1 cellular context compared by ENCODE assay signal in the genomic region with DNA sequence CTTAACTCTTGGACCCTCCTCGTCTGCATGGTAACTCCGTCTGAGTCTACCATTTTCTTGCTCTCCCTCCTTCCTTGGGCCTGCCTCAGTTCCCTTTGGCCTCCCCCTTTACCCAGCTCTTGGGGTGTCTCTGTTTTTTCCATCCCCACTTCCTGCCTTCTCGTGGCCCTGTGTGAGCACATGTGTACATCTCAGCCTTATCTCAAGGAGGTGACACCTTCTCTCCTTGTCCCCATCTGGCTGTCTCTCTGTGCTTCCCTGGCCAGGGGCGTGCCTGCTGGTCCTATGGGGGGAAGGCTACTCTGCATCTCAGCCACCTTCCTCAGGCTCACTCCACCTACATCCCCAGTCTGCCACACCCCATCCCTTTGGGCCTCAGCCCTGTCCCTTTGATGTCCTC.
TF ChIP-seq lines count a peak whose summit lies in the region.

No MANE protein-coding gene starts in this region.

TF ChIP-seq in HepG2, 621 proteins besides CTCF, POLR2A, EP300 and RAD21 (continued from another document):
- TF ChIP-seq, protein P1, sequence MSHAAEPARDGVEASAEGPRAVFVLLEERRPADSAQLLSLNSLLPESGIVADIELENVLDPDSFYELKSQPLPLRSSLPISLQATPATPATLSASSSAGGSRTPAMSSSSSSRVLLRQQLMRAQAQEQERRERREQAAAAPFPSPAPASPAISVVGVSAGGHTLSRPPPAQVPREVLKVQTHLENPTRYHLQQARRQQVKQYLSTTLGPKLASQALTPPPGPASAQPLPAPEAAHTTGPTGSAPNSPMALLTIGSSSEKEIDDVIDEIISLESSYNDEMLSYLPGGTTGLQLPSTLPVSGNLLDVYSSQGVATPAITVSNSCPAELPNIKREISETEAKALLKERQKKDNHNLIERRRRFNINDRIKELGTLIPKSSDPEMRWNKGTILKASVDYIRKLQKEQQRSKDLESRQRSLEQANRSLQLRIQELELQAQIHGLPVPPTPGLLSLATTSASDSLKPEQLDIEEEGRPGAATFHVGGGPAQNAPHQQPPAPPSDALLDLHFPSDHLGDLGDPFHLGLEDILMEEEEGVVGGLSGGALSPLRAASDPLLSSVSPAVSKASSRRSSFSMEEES (CRISPR knock-in tag; IDR thresholded peaks at IDR 0.05) = no peak
- no peak for TF ChIP-seq ZNF354B (CRISPR knock-in tag; IDR thresholded peaks at IDR 0.05)
- TF ChIP-seq RARA (CRISPR knock-in tag; IDR thresholded peaks at IDR 0.05) = no peak
- TF ChIP-seq POLR2AphosphoS5 (IDR thresholded peaks at IDR 0.05; ENCODE audit: low read depth, low read length) = no peak
- no peak for TF ChIP-seq ZNF615 (CRISPR knock-in tag; IDR thresholded peaks at IDR 0.05; ENCODE audit: borderline replicate concordance)
- no peak for TF ChIP-seq ZBTB21 (CRISPR knock-in tag; IDR thresholded peaks at IDR 0.05)
- no peak for TF ChIP-seq SP1 (IDR thresholded peaks at IDR 0.05)
- no peak for TF ChIP-seq SP1 (CRISPR knock-in tag; IDR thresholded peaks at IDR 0.05)
- TF ChIP-seq KDM5A (IDR thresholded peaks at IDR 0.05; ENCODE audit: borderline replicate concordance, low read length) = no peak
- TF ChIP-seq NAIF1 (CRISPR knock-in tag; IDR thresholded peaks at IDR 0.05; ENCODE audit: borderline replicate concordance) = no peak
- TF ChIP-seq HMGA1 (CRISPR knock-in tag; conservative IDR thresholded peaks at IDR 0.05) = no peak
- TF ChIP-seq ERF (CRISPR knock-in tag; IDR thresholded peaks at IDR 0.05) = no peak
- TF ChIP-seq HIVEP1 (CRISPR knock-in tag; IDR thresholded peaks at IDR 0.05) = no peak
- TF ChIP-seq PPARG (CRISPR knock-in tag; conservative IDR thresholded peaks at IDR 0.05) = no peak
- no peak for TF ChIP-seq MATR3 (CRISPR knock-in tag; IDR thresholded peaks at IDR 0.05)
- TF ChIP-seq, protein P2, sequence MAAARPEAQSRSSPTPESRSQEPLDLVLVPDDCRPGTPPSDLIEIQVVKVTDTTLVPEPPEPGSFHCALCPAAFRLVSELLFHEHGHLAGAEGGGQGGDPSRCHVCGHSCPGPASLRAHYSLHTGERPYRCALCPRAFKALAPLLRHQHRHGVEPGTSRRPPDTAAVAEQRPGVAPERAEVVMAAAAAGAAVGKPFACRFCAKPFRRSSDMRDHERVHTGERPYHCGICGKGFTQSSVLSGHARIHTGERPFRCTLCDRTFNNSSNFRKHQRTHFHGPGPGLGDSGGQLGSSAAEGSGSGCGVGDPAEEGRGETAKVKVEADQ (CRISPR knock-in tag; IDR thresholded peaks at IDR 0.05; ENCODE audit: borderline replicate concordance) = no peak
- no peak for TF ChIP-seq LCORL (IDR thresholded peaks at IDR 0.05)
- 0 out of 2 replicates have a peak, but pooled peaks have one; percentile 22 for TF ChIP-seq LCORL (CRISPR knock-in tag; IDR thresholded peaks at IDR 0.05)
- TF ChIP-seq TP53 (CRISPR knock-in tag; conservative IDR thresholded peaks at IDR 0.05) = no peak
- TF ChIP-seq MYC (CRISPR knock-in tag; IDR thresholded peaks at IDR 0.05; ENCODE audit: borderline replicate concordance) = no peak
- TF ChIP-seq, protein P3, sequence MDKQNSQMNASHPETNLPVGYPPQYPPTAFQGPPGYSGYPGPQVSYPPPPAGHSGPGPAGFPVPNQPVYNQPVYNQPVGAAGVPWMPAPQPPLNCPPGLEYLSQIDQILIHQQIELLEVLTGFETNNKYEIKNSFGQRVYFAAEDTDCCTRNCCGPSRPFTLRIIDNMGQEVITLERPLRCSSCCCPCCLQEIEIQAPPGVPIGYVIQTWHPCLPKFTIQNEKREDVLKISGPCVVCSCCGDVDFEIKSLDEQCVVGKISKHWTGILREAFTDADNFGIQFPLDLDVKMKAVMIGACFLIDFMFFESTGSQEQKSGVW (CRISPR knock-in tag; IDR thresholded peaks at IDR 0.05; ENCODE audit: borderline replicate concordance) = no peak
- 0 out of 2 replicates have a peak, but pooled peaks have one; percentile 24 for TF ChIP-seq MTF2 (CRISPR knock-in tag; IDR thresholded peaks at IDR 0.05; ENCODE audit: borderline replicate concordance)
- TF ChIP-seq KLF11 (CRISPR knock-in tag; IDR thresholded peaks at IDR 0.05) = no peak; the same call in 1 of the 2 replicates
- no peak for TF ChIP-seq BRD4 (CRISPR knock-in tag; IDR thresholded peaks at IDR 0.05)
- TF ChIP-seq, protein P4, sequence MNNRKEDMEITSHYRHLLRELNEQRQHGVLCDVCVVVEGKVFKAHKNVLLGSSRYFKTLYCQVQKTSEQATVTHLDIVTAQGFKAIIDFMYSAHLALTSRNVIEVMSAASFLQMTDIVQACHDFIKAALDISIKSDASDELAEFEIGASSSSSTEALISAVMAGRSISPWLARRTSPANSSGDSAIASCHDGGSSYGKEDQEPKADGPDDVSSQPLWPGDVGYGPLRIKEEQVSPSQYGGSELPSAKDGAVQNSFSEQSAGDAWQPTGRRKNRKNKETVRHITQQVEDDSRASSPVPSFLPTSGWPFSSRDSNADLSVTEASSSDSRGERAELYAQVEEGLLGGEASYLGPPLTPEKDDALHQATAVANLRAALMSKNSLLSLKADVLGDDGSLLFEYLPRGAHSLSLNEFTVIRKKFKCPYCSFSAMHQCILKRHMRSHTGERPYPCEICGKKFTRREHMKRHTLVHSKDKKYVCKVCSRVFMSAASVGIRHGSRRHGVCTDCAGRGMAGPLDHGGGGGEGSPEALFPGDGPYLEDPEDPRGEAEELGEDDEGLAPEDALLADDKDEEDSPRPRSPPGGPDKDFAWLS (CRISPR knock-in tag; IDR thresholded peaks at IDR 0.05; ENCODE audit: borderline replicate concordance) = no peak
- no peak for TF ChIP-seq ZNF207 (IDR thresholded peaks at IDR 0.05; ENCODE audit: borderline replicate concordance)
- TF ChIP-seq NR3C1 (CRISPR knock-in tag; IDR thresholded peaks at IDR 0.05) = no peak
- TF ChIP-seq, protein P5, sequence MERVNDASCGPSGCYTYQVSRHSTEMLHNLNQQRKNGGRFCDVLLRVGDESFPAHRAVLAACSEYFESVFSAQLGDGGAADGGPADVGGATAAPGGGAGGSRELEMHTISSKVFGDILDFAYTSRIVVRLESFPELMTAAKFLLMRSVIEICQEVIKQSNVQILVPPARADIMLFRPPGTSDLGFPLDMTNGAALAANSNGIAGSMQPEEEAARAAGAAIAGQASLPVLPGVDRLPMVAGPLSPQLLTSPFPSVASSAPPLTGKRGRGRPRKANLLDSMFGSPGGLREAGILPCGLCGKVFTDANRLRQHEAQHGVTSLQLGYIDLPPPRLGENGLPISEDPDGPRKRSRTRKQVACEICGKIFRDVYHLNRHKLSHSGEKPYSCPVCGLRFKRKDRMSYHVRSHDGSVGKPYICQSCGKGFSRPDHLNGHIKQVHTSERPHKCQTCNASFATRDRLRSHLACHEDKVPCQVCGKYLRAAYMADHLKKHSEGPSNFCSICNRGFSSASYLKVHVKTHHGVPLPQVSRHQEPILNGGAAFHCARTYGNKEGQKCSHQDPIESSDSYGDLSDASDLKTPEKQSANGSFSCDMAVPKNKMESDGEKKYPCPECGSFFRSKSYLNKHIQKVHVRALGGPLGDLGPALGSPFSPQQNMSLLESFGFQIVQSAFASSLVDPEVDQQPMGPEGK (CRISPR knock-in tag; IDR thresholded peaks at IDR 0.05) = no peak
- TF ChIP-seq DMAP1 (CRISPR knock-in tag; IDR thresholded peaks at IDR 0.05) = no peak
- TF ChIP-seq SALL2 (CRISPR knock-in tag; IDR thresholded peaks at IDR 0.05) = no peak
- 0 out of 2 replicates have a peak, but pooled peaks have one; percentile 29 for TF ChIP-seq NRL (CRISPR knock-in tag; IDR thresholded peaks at IDR 0.05; ENCODE audit: borderline replicate concordance)
- TF ChIP-seq ZNF333 (CRISPR knock-in tag; IDR thresholded peaks at IDR 0.05; ENCODE audit: borderline replicate concordance) = no peak
- TF ChIP-seq, protein P6, sequence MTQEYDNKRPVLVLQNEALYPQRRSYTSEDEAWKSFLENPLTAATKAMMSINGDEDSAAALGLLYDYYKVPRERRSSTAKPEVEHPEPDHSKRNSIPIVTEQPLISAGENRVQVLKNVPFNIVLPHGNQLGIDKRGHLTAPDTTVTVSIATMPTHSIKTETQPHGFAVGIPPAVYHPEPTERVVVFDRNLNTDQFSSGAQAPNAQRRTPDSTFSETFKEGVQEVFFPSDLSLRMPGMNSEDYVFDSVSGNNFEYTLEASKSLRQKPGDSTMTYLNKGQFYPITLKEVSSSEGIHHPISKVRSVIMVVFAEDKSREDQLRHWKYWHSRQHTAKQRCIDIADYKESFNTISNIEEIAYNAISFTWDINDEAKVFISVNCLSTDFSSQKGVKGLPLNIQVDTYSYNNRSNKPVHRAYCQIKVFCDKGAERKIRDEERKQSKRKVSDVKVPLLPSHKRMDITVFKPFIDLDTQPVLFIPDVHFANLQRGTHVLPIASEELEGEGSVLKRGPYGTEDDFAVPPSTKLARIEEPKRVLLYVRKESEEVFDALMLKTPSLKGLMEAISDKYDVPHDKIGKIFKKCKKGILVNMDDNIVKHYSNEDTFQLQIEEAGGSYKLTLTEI (CRISPR knock-in tag; conservative IDR thresholded peaks at IDR 0.05) = no peak
- TF ChIP-seq ZNF788 (CRISPR knock-in tag; IDR thresholded peaks at IDR 0.05; ENCODE audit: borderline replicate concordance) = 0 out of 2 replicates have a peak, but pooled peaks have one; percentile 22
- TF ChIP-seq ZKSCAN8 (CRISPR knock-in tag; IDR thresholded peaks at IDR 0.05; ENCODE audit: borderline replicate concordance) = no peak
- TF ChIP-seq, protein P7, sequence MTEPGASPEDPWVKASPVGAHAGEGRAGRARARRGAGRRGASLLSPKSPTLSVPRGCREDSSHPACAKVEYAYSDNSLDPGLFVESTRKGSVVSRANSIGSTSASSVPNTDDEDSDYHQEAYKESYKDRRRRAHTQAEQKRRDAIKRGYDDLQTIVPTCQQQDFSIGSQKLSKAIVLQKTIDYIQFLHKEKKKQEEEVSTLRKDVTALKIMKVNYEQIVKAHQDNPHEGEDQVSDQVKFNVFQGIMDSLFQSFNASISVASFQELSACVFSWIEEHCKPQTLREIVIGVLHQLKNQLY (CRISPR knock-in tag; IDR thresholded peaks at IDR 0.05) = no peak
- TF ChIP-seq ZNF747 (CRISPR knock-in tag; IDR thresholded peaks at IDR 0.05; ENCODE audit: borderline replicate concordance) = no peak
- TF ChIP-seq, protein P8, sequence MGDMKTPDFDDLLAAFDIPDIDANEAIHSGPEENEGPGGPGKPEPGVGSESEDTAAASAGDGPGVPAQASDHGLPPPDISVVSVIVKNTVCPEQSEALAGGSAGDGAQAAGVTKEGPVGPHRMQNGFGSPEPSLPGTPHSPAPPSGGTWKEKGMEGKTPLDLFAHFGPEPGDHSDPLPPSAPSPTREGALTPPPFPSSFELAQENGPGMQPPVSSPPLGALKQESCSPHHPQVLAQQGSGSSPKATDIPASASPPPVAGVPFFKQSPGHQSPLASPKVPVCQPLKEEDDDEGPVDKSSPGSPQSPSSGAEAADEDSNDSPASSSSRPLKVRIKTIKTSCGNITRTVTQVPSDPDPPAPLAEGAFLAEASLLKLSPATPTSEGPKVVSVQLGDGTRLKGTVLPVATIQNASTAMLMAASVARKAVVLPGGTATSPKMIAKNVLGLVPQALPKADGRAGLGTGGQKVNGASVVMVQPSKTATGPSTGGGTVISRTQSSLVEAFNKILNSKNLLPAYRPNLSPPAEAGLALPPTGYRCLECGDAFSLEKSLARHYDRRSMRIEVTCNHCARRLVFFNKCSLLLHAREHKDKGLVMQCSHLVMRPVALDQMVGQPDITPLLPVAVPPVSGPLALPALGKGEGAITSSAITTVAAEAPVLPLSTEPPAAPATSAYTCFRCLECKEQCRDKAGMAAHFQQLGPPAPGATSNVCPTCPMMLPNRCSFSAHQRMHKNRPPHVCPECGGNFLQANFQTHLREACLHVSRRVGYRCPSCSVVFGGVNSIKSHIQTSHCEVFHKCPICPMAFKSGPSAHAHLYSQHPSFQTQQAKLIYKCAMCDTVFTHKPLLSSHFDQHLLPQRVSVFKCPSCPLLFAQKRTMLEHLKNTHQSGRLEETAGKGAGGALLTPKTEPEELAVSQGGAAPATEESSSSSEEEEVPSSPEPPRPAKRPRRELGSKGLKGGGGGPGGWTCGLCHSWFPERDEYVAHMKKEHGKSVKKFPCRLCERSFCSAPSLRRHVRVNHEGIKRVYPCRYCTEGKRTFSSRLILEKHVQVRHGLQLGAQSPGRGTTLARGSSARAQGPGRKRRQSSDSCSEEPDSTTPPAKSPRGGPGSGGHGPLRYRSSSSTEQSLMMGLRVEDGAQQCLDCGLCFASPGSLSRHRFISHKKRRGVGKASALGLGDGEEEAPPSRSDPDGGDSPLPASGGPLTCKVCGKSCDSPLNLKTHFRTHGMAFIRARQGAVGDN (CRISPR knock-in tag; IDR thresholded peaks at IDR 0.05) = no peak
- TF ChIP-seq, protein P9, sequence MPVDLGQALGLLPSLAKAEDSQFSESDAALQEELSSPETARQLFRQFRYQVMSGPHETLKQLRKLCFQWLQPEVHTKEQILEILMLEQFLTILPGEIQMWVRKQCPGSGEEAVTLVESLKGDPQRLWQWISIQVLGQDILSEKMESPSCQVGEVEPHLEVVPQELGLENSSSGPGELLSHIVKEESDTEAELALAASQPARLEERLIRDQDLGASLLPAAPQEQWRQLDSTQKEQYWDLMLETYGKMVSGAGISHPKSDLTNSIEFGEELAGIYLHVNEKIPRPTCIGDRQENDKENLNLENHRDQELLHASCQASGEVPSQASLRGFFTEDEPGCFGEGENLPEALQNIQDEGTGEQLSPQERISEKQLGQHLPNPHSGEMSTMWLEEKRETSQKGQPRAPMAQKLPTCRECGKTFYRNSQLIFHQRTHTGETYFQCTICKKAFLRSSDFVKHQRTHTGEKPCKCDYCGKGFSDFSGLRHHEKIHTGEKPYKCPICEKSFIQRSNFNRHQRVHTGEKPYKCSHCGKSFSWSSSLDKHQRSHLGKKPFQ (CRISPR knock-in tag; IDR thresholded peaks at IDR 0.05; ENCODE audit: insufficient replicate concordance) = no peak
- TF ChIP-seq ZNF614 (CRISPR knock-in tag; IDR thresholded peaks at IDR 0.05; ENCODE audit: borderline replicate concordance) = peak; percentile 1; the same call in 1 of the 2 replicates
- TF ChIP-seq ZNF12 (CRISPR knock-in tag; IDR thresholded peaks at IDR 0.05) = no peak
- TF ChIP-seq CAMTA2 (CRISPR knock-in tag; IDR thresholded peaks at IDR 0.05; ENCODE audit: borderline replicate concordance) = 0 out of 2 replicates have a peak, but pooled peaks have one; percentile 1
